In genomic region chr2:238894226-238894949, GRCh38 we compare ENCODE assay signal across 17 cellular contexts. TPM values are rescaled to one million over a fixed set of nuclear protein-coding genes. Genes with fewer than 3 reads are reported as not detected.
"Had no signal": no experiment of that assay in that cellular context is flagged by ENCODE, and none has a peak within 500 bp of the region (broad histone marks: within the 10 kb centered on the region; RNA-seq: fewer than 3 reads in every experiment).

No MANE protein-coding gene starts in this region.

- H3K9me3 ChIP-seq: esophagus muscularis mucosa, heart right ventricle, testis had no signal

- H3K4me1 Mint-ChIP-seq: activated naive CD8-positive, alpha-beta T cell treated with anti-CD3 and anti-CD28 coated beads for 36 hours; naive B cell had no signal

- H3K4me3 Mint-ChIP-seq: activated CD4-positive, alpha-beta memory T cell treated with anti-CD3 and anti-CD28 coated beads for 36 hours; activated naive CD8-positive, alpha-beta T cell treated with anti-CD3 and anti-CD28 coated beads for 36 hours; activated T-cell treated with anti-CD3 and anti-CD28 coated beads, Interleukin-2, amount 50 U/mL, for 4 hours; naive B cell; T-helper 2 cell treated with Interferon-gamma antibody and Interleukin-4, amounts not matched to agents 5 μg/mL and 100 μg/mL, for 36 hours had no signal

- H3K27ac Mint-ChIP-seq: activated CD4-positive, alpha-beta memory T cell treated with anti-CD3 and anti-CD28 coated beads for 36 hours; activated naive CD8-positive, alpha-beta T cell treated with anti-CD3 and anti-CD28 coated beads for 36 hours; naive B cell; T-helper 2 cell treated with Interferon-gamma antibody and Interleukin-4, amounts not matched to agents 5 μg/mL and 100 μg/mL, for 36 hours had no signal

- ATAC-seq: activated T-cell treated with anti-CD3 and anti-CD28 coated beads, Interleukin-2, amount 50 U/mL, for 4 hours had no signal

- H3K4me3 ChIP-seq: esophagus muscularis mucosa, heart right ventricle had no signal

- H3K36me3 ChIP-seq: esophagus muscularis mucosa, heart right ventricle had no signal

- DNase-seq: activated CD4-positive, alpha-beta memory T cell treated with anti-CD3 and anti-CD28 coated beads for 36 hours; activated CD4-positive, alpha-beta T cell treated with anti-CD3 and anti-CD28 coated beads for 1 hour; activated gamma-delta T cell treated with Interleukin-2 at 50 U/mL for 16 hours; activated naive CD8-positive, alpha-beta T cell treated with anti-CD3 and anti-CD28 coated beads for 36 hours; activated T-cell treated with anti-CD3 and anti-CD28 coated beads, Interleukin-2, amount 50 U/mL, for 4 hours; anterior cingulate cortex; foreskin melanocyte; heart right ventricle; islet precursor cell; midbrain; naive B cell; occipital lobe; stimulated activated CD4-positive, alpha-beta T cell treated with anti-CD3 and anti-CD28 coated beads, Interleukin-2, amount 100 ng/mL, for 48 hours; stimulated activated naive CD4-positive, alpha-beta T cell treated with Interleukin-2 at 50 U/mL for 16 hours; testis had no signal

- H3K36me3 Mint-ChIP-seq: activated CD4-positive, alpha-beta memory T cell treated with anti-CD3 and anti-CD28 coated beads for 36 hours; activated naive CD8-positive, alpha-beta T cell treated with anti-CD3 and anti-CD28 coated beads for 36 hours; naive B cell had no signal

- H3K9me3 Mint-ChIP-seq: activated CD4-positive, alpha-beta memory T cell treated with anti-CD3 and anti-CD28 coated beads for 36 hours; activated naive CD8-positive, alpha-beta T cell treated with anti-CD3 and anti-CD28 coated beads for 36 hours; activated T-cell treated with anti-CD3 and anti-CD28 coated beads, Interleukin-2, amount 50 U/mL, for 4 hours; T-helper 2 cell treated with Interferon-gamma antibody and Interleukin-4, amounts not matched to agents 5 μg/mL and 100 μg/mL, for 36 hours had no signal

RNA-seq across cellular contexts. Expression of gene TWIST2, which starts 46.5 kb away (rescaled TPM):
- total RNA-seq: activated CD4-positive, alpha-beta memory T cell treated with anti-CD3 and anti-CD28 coated beads for 36 hours; activated naive CD8-positive, alpha-beta T cell treated with anti-CD3 and anti-CD28 coated beads for 36 hours; activated T-cell treated with anti-CD3 and anti-CD28 coated beads, Interleukin-2, amount 50 U/mL, for 4 hours had no signal
